9 cellular contexts compared by ENCODE assay signal in genomic region chr2:148048475-148049221, GRCh38. TPM values are rescaled to one million over a fixed set of nuclear protein-coding genes. Genes with fewer than 3 reads are reported as not detected.
DNase-seq lines count a peak whose midpoint lies in the region; ATAC-seq and TF ChIP-seq lines count a peak whose summit lies in the region.
"Had no signal": no experiment of that assay in that cellular context is flagged by ENCODE, and none has a peak within 500 bp of the region (broad histone marks: within the 10 kb centered on the region; RNA-seq: fewer than 3 reads in every experiment).

No MANE protein-coding gene starts in this region.

- intact Hi-C loops in CD4-positive, alpha-beta T cell (cut with DNase I, micrococcal nuclease): no loop called here
- intact Hi-C loops in PC-9 (cut with micrococcal nuclease; ENCODE audit: unreplicated experiment): no loop called here

- CTCF ChIA-PET in CD4-positive, alpha-beta T cell (lab: Charles Lee): no interaction called here
- CTCF ChIA-PET in PC-9 (lab: Charles Lee): no interaction called here

- H3K36me3 ChIP-seq in BE2C (no peaks in the 10 kb centered on the region), PC-9 (ENCODE audit: low read depth) (no peaks in the 10 kb centered on the region)

- H3K27me3 ChIP-seq in CD4-positive, alpha-beta T cell (ENCODE audit: control insufficient read depth, insufficient read depth, low read length): no peaks in the 10 kb centered on the region
- H3K27me3 ChIP-seq in BE2C: no peaks in the 10 kb centered on the region
- H3K27me3 ChIP-seq in PC-9 (ENCODE audit: insufficient read depth, low read depth): no peaks in the 10 kb centered on the region

- no peaks in the 10 kb centered on the region for H3K9me3 Mint-ChIP-seq in CD4-positive, alpha-beta T cell

- no peak overlapping the region for H3K4me3 Mint-ChIP-seq in CD4-positive, alpha-beta T cell

- no peaks in the 10 kb centered on the region for H4K20me1 ChIP-seq in PC-9 (ENCODE audit: insufficient read depth)

- H3K36me3 Mint-ChIP-seq in CD4-positive, alpha-beta T cell (ENCODE audit: low read depth): peaks cover 15% of the 10 kb centered on the region

- no peak overlapping the region for H3K27ac ChIP-seq in CD4-positive, alpha-beta T cell (ENCODE audit: low read depth, low read length)
- no peak overlapping the region for H3K27ac ChIP-seq in PC-9

- H3K27ac Mint-ChIP-seq in CD4-positive, alpha-beta T cell: no peak overlapping the region

- POLR2A ChIA-PET in CD4-positive, alpha-beta T cell (lab: Charles Lee): interaction anchor here (0.9 kb wide), 1 partner anchor 28 kb away, joined by 3 read pairs; the partner anchor contains the start of genes MBD5 and ORC4
- POLR2A ChIA-PET in PC-9 (lab: Charles Lee; ENCODE audit: unreplicated experiment): interaction anchor here (0.6 kb wide), 1 partner anchor 28 kb away, joined by 6 read pairs; the partner anchor contains the start of genes MBD5 and ORC4

- TF ChIP-seq CTCF in astrocyte of the spinal cord (IDR thresholded peaks at IDR 0.05; ENCODE audit: low read depth, low read length) (no peak), BE2C (IDR thresholded peaks at IDR 0.05; ENCODE audit: low read depth, low read length) (no peak), PC-9 (conservative IDR thresholded peaks at IDR 0.05) (no peak)
- no peak for TF ChIP-seq CTCF in CD4-positive, alpha-beta T cell (IDR thresholded peaks at IDR 0.05)

- ATAC-seq in GM19463 (IDR thresholded peaks at IDR 0.05; ENCODE audit: unreplicated experiment): peak; percentile 71
- peak; percentile 58 for ATAC-seq in HG03175 (IDR thresholded peaks at IDR 0.05; ENCODE audit: unreplicated experiment)
- ATAC-seq in CD4-positive, alpha-beta T cell (ENCODE audit: poor library complexity): no peak

- no peaks in the 10 kb centered on the region for H3K79me2 ChIP-seq in PC-9 (ENCODE audit: low read depth)

- H3K4me1 ChIP-seq in BE2C: no peaks in the 10 kb centered on the region
- H3K4me1 ChIP-seq in PC-9 (replicated peaks; ENCODE audit: insufficient read depth): no peaks in the 10 kb centered on the region

- no peaks in the 10 kb centered on the region for H3K27me3 Mint-ChIP-seq in CD4-positive, alpha-beta T cell

- in situ Hi-C loops in astrocyte of the spinal cord (cut with HindIII; ENCODE audit: low sequenced_read_pairs): no loop called here

- H3K9me3 ChIP-seq in CD4-positive, alpha-beta T cell (ENCODE audit: control insufficient read depth, low read length): no peaks in the 10 kb centered on the region
- H3K9me3 ChIP-seq in BE2C (no peaks in the 10 kb centered on the region), PC-9 (ENCODE audit: insufficient read depth, low read depth) (no peaks in the 10 kb centered on the region)

- no peaks in the 10 kb centered on the region for H3K9me2 ChIP-seq in PC-9 (ENCODE audit: insufficient read depth)

- no peak overlapping the region for H2AFZ ChIP-seq in PC-9

- peaks cover 57% of the 10 kb centered on the region for H3K4me1 Mint-ChIP-seq in CD4-positive, alpha-beta T cell (ENCODE audit: low read depth)

- no peak overlapping the region for H3K4me2 ChIP-seq in PC-9

- DNase-seq in GDM1 (lab: John Stamatoyannopoulos, UW) (peak; percentile 16), astrocyte of the spinal cord (ENCODE audit: low read depth, low spot score) (peak; percentile 72), BE2C (no peak), PC-9 (no peak), iPS-NIHi7 (ENCODE audit: extremely low spot score) (no peak)
- no peak for DNase-seq in CD4-positive, alpha-beta T cell
- DNase-seq: NCI-H510A had no signal

- no peak overlapping the region for H3K4me3 ChIP-seq in astrocyte of the spinal cord (ENCODE audit: low read depth, low read length)
- no peak overlapping the region for H3K4me3 ChIP-seq in BE2C (ENCODE audit: low read depth, low read length)
- H3K4me3 ChIP-seq in PC-9: no peak overlapping the region

- BruUV-seq in PC-9 (replicated peaks; lab: Mats Ljungman, UMichigan): no TSS peak

- H3F3A ChIP-seq in PC-9 (ENCODE audit: insufficient read depth, low read depth): 0 out of 2 replicates have a peak, but pooled peaks cover 3% of the 10 kb centered on the region

RNA-seq across cellular contexts. Expression of gene MBD5, which starts 27.8 kb away (rescaled TPM):
- 10 to 100 TPM; 49.8 to 52.9 TPM for total RNA-seq in CD4-positive, alpha-beta T cell
- 16.9 TPM for polyA plus RNA-seq in BE2C (2012; ENCODE audit: insufficient read depth, insufficient read length, low read depth)
- 35.1 and 46.5 TPM in 2 replicates for total RNA-seq in PC-9 (2021)

RNA-seq across cellular contexts. Expression of gene ORC4, which starts 28.1 kb away (rescaled TPM):
- 10 to 100 TPM; 29.4 to 33.9 TPM for total RNA-seq in CD4-positive, alpha-beta T cell
- 25.0 TPM for polyA plus RNA-seq in BE2C (2012; ENCODE audit: insufficient read depth, insufficient read length, low read depth)
- 28.4 and 44.2 TPM in 2 replicates for total RNA-seq in PC-9 (2021)

Comparison
In these comparisons a context has a peak if more than half of its experiments do, and no peak if none do; other contexts are left out.
1. DNase-seq: peak in GDM1 (single experiment) and astrocyte of the spinal cord (single experiment); none in CD4-positive, alpha-beta T cell (0 of 10), BE2C (single experiment), PC-9 (0 of 2) and iPS-NIHi7 (single experiment).